ENCODE assay signal across 1 cellular context in the genomic region with DNA sequence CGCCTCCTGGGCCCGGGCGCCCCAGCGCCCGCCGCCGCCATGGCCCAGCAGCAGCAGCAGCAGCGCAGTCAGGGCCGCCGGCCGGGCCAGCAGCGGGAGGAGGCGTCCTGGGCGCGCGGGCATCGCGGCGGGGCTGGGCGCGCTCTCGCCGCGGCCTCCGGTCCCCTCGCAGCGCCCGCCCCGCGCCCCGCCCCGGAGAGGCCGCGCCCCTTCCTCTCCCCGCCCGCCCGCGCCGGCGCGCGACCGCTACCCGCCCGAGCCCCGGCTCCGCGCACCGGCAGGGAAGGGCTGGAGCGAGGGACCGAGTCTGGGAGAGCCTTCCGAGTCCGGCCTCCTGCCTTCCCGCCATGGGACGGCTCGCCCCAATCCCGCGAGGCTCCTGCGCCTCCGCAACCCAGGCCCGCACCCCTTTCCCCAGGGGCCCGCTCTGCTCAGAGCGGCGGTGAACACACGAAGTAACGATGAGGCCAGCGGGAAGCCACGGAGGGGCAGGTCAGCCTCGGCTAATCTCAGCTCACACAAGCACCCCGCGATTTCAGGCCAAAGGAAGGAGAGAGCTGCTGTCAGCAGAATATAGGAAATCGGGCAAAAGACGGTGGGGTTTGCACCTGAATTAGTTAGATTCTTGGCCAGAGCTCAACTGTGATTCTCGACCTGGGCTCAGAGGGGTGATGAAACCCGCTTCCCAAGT.
A peak's percentile ranks its signal among the peaks of the same experiment; 100 is the strongest.
TF ChIP-seq lines count a peak whose summit lies in the region.

A gene (minus strand): TSS at position 135 of the 691 bp plus-strand sequence. CDS start 12 bp downstream, at position 123.

TF ChIP-seq in HepG2, 621 proteins besides CTCF, POLR2A, EP300 and RAD21 (continued from another document and continues in another):
- no peak for TF ChIP-seq ZNF260 (CRISPR knock-in tag; IDR thresholded peaks at IDR 0.05; ENCODE audit: borderline replicate concordance, low read depth)
- no peak for TF ChIP-seq RAD51 (IDR thresholded peaks at IDR 0.05; ENCODE audit: borderline replicate concordance)
- TF ChIP-seq, protein P1, sequence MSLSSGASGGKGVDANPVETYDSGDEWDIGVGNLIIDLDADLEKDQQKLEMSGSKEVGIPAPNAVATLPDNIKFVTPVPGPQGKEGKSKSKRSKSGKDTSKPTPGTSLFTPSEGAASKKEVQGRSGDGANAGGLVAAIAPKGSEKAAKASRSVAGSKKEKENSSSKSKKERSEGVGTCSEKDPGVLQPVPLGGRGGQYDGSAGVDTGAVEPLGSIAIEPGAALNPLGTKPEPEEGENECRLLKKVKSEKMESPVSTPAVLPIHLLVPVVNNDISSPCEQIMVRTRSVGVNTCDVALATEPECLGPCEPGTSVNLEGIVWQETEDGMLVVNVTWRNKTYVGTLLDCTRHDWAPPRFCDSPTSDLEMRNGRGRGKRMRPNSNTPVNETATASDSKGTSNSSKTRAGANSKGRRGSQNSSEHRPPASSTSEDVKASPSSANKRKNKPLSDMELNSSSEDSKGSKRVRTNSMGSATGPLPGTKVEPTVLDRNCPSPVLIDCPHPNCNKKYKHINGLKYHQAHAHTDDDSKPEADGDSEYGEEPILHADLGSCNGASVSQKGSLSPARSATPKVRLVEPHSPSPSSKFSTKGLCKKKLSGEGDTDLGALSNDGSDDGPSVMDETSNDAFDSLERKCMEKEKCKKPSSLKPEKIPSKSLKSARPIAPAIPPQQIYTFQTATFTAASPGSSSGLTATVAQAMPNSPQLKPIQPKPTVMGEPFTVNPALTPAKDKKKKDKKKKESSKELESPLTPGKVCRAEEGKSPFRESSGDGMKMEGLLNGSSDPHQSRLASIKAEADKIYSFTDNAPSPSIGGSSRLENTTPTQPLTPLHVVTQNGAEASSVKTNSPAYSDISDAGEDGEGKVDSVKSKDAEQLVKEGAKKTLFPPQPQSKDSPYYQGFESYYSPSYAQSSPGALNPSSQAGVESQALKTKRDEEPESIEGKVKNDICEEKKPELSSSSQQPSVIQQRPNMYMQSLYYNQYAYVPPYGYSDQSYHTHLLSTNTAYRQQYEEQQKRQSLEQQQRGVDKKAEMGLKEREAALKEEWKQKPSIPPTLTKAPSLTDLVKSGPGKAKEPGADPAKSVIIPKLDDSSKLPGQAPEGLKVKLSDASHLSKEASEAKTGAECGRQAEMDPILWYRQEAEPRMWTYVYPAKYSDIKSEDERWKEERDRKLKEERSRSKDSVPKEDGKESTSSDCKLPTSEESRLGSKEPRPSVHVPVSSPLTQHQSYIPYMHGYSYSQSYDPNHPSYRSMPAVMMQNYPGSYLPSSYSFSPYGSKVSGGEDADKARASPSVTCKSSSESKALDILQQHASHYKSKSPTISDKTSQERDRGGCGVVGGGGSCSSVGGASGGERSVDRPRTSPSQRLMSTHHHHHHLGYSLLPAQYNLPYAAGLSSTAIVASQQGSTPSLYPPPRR (CRISPR knock-in tag; IDR thresholded peaks at IDR 0.05; ENCODE audit: borderline replicate concordance), result peak; percentile 7; the same call in 1 of the 2 replicates
- no peak for TF ChIP-seq MBD4 (IDR thresholded peaks at IDR 0.05; ENCODE audit: borderline replicate concordance, low read length)
- no peak for TF ChIP-seq ZNF329 (CRISPR knock-in tag; IDR thresholded peaks at IDR 0.05; ENCODE audit: low read depth)
- peak; percentile 35; the same call in 1 of the 2 replicates for TF ChIP-seq GPN1 (CRISPR knock-in tag; IDR thresholded peaks at IDR 0.05; ENCODE audit: borderline replicate concordance)
- TF ChIP-seq NFIC (IDR thresholded peaks at IDR 0.05; ENCODE audit: low read length), result no peak
- TF ChIP-seq JARID2 (CRISPR knock-in tag; IDR thresholded peaks at IDR 0.05; ENCODE audit: insufficient replicate concordance), result no peak
- no peak for TF ChIP-seq ZNF207 (IDR thresholded peaks at IDR 0.05; ENCODE audit: borderline replicate concordance)
- TF ChIP-seq MTF1 (CRISPR knock-in tag; IDR thresholded peaks at IDR 0.05), result no peak
- TF ChIP-seq, protein P2, sequence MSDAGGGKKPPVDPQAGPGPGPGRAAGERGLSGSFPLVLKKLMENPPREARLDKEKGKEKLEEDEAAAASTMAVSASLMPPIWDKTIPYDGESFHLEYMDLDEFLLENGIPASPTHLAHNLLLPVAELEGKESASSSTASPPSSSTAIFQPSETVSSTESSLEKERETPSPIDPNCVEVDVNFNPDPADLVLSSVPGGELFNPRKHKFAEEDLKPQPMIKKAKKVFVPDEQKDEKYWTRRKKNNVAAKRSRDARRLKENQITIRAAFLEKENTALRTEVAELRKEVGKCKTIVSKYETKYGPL (CRISPR knock-in tag; IDR thresholded peaks at IDR 0.05), result no peak
- TF ChIP-seq, protein P3, sequence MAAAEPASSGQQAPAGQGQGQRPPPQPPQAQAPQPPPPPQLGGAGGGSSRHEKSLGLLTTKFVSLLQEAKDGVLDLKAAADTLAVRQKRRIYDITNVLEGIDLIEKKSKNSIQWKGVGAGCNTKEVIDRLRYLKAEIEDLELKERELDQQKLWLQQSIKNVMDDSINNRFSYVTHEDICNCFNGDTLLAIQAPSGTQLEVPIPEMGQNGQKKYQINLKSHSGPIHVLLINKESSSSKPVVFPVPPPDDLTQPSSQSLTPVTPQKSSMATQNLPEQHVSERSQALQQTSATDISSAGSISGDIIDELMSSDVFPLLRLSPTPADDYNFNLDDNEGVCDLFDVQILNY (CRISPR knock-in tag; conservative IDR thresholded peaks at IDR 0.05), result peak; percentile 72; the same call in 1 of the 2 replicates
- peak; percentile 78 for TF ChIP-seq GABPB1 (CRISPR knock-in tag; IDR thresholded peaks at IDR 0.05)
- TF ChIP-seq, protein P4, sequence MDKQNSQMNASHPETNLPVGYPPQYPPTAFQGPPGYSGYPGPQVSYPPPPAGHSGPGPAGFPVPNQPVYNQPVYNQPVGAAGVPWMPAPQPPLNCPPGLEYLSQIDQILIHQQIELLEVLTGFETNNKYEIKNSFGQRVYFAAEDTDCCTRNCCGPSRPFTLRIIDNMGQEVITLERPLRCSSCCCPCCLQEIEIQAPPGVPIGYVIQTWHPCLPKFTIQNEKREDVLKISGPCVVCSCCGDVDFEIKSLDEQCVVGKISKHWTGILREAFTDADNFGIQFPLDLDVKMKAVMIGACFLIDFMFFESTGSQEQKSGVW (CRISPR knock-in tag; IDR thresholded peaks at IDR 0.05; ENCODE audit: borderline replicate concordance), result no peak
- TF ChIP-seq, protein P5, sequence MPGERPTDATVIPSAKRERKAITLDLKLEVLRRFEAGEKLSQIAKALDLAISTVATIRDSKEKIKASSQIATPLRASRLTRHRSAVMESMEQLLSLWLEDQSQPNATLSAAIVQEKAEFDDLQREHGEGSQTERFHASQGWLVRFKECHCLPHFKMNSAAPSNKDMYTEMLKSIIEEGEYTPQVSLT (CRISPR knock-in tag; IDR thresholded peaks at IDR 0.05; ENCODE audit: borderline replicate concordance, low read depth), result no peak
- peak; percentile 59; the same call in 1 of the 2 replicates for TF ChIP-seq ZNF451 (CRISPR knock-in tag; IDR thresholded peaks at IDR 0.05)
- TF ChIP-seq CEBPG (CRISPR knock-in tag; IDR thresholded peaks at IDR 0.05), result no peak
- TF ChIP-seq CENPT (CRISPR knock-in tag; IDR thresholded peaks at IDR 0.05; ENCODE audit: low read depth), result no peak
- no peak for TF ChIP-seq ATF7 (IDR thresholded peaks at IDR 0.05)
- no peak for TF ChIP-seq ATF7 (CRISPR knock-in tag; IDR thresholded peaks at IDR 0.05)
- no peak for TF ChIP-seq ISX (CRISPR knock-in tag; conservative IDR thresholded peaks at IDR 0.05)
- no peak for TF ChIP-seq ZMYM3 (CRISPR knock-in tag; IDR thresholded peaks at IDR 0.05)
- TF ChIP-seq, protein P6, sequence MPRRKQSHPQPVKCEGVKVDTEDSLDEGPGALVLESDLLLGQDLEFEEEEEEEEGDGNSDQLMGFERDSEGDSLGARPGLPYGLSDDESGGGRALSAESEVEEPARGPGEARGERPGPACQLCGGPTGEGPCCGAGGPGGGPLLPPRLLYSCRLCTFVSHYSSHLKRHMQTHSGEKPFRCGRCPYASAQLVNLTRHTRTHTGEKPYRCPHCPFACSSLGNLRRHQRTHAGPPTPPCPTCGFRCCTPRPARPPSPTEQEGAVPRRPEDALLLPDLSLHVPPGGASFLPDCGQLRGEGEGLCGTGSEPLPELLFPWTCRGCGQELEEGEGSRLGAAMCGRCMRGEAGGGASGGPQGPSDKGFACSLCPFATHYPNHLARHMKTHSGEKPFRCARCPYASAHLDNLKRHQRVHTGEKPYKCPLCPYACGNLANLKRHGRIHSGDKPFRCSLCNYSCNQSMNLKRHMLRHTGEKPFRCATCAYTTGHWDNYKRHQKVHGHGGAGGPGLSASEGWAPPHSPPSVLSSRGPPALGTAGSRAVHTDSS (CRISPR knock-in tag; conservative IDR thresholded peaks at IDR 0.05), result 0 out of 2 replicates have a peak, but pooled peaks have one; percentile 78
- TF ChIP-seq, protein P7, sequence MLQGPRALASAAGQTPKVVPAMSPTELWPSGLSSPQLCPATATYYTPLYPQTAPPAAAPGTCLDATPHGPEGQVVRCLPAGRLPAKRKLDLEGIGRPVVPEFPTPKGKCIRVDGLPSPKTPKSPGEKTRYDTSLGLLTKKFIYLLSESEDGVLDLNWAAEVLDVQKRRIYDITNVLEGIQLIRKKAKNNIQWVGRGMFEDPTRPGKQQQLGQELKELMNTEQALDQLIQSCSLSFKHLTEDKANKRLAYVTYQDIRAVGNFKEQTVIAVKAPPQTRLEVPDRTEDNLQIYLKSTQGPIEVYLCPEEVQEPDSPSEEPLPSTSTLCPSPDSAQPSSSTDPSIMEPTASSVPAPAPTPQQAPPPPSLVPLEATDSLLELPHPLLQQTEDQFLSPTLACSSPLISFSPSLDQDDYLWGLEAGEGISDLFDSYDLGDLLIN (CRISPR knock-in tag; IDR thresholded peaks at IDR 0.05; ENCODE audit: borderline replicate concordance), result no peak; the same call in 1 of the 2 replicates
- TF ChIP-seq, protein P8, sequence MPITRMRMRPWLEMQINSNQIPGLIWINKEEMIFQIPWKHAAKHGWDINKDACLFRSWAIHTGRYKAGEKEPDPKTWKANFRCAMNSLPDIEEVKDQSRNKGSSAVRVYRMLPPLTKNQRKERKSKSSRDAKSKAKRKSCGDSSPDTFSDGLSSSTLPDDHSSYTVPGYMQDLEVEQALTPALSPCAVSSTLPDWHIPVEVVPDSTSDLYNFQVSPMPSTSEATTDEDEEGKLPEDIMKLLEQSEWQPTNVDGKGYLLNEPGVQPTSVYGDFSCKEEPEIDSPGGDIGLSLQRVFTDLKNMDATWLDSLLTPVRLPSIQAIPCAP (CRISPR knock-in tag; IDR thresholded peaks at IDR 0.05; ENCODE audit: low read depth), result no peak
- TF ChIP-seq RFX5 (IDR thresholded peaks at IDR 0.05; ENCODE audit: low read depth, low read length), result no peak
- TF ChIP-seq, protein P9, sequence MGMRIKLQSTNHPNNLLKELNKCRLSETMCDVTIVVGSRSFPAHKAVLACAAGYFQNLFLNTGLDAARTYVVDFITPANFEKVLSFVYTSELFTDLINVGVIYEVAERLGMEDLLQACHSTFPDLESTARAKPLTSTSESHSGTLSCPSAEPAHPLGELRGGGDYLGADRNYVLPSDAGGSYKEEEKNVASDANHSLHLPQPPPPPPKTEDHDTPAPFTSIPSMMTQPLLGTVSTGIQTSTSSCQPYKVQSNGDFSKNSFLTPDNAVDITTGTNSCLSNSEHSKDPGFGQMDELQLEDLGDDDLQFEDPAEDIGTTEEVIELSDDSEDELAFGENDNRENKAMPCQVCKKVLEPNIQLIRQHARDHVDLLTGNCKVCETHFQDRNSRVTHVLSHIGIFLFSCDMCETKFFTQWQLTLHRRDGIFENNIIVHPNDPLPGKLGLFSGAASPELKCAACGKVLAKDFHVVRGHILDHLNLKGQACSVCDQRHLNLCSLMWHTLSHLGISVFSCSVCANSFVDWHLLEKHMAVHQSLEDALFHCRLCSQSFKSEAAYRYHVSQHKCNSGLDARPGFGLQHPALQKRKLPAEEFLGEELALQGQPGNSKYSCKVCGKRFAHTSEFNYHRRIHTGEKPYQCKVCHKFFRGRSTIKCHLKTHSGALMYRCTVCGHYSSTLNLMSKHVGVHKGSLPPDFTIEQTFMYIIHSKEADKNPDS (CRISPR knock-in tag; IDR thresholded peaks at IDR 0.05), result no peak
- TF ChIP-seq, protein P10, sequence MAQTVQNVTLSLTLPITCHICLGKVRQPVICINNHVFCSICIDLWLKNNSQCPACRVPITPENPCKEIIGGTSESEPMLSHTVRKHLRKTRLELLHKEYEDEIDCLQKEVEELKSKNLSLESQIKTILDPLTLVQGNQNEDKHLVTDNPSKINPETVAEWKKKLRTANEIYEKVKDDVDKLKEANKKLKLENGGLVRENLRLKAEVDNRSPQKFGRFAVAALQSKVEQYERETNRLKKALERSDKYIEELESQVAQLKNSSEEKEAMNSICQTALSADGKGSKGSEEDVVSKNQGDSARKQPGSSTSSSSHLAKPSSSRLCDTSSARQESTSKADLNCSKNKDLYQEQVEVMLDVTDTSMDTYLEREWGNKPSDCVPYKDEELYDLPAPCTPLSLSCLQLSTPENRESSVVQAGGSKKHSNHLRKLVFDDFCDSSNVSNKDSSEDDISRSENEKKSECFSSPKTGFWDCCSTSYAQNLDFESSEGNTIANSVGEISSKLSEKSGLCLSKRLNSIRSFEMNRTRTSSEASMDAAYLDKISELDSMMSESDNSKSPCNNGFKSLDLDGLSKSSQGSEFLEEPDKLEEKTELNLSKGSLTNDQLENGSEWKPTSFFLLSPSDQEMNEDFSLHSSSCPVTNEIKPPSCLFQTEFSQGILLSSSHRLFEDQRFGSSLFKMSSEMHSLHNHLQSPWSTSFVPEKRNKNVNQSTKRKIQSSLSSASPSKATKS (CRISPR knock-in tag; IDR thresholded peaks at IDR 0.05), result no peak
- TF ChIP-seq, protein P11, sequence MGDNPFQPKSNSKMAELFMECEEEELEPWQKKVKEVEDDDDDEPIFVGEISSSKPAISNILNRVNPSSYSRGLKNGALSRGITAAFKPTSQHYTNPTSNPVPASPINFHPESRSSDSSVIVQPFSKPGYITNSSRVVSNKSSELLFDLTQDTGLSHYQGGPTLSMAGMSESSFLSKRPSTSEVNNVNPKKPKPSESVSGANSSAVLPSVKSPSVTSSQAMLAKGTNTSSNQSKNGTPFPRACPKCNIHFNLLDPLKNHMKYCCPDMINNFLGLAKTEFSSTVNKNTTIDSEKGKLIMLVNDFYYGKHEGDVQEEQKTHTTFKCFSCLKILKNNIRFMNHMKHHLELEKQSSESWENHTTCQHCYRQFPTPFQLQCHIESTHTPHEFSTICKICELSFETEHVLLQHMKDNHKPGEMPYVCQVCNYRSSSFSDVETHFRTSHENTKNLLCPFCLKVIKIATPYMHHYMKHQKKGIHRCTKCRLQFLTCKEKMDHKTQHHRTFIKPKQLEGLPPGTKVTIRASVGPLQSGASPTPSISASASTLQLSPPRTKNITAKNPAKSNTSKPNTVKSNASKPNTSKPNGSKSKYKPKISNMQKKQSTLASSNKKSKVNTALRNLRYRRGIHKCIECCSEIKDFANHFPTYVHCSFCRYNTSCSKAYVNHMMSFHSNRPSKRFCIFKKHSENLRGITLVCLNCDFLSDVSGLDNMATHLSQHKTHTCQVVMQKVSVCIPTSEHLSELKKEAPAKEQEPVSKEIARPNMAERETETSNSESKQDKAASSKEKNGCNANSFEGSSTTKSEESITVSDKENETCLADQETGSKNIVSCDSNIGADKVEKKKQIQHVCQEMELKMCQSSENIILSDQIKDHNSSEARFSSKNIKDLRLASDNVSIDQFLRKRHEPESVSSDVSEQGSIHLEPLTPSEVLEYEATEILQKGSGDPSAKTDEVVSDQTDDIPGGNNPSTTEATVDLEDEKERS (CRISPR knock-in tag; IDR thresholded peaks at IDR 0.05), result no peak
- no peak for TF ChIP-seq HES4 (CRISPR knock-in tag; IDR thresholded peaks at IDR 0.05; ENCODE audit: borderline replicate concordance)
- TF ChIP-seq SP4 (CRISPR knock-in tag; IDR thresholded peaks at IDR 0.05), result peak; percentile 73; the same call in 1 of the 2 replicates
- no peak for TF ChIP-seq EEA1 (CRISPR knock-in tag; IDR thresholded peaks at IDR 0.05; ENCODE audit: borderline replicate concordance)
- TF ChIP-seq SNAPC2 (CRISPR knock-in tag; IDR thresholded peaks at IDR 0.05), result no peak
- no peak for TF ChIP-seq ZNF101 (CRISPR knock-in tag; IDR thresholded peaks at IDR 0.05; ENCODE audit: borderline replicate concordance, low read depth)
- TF ChIP-seq, protein P12, sequence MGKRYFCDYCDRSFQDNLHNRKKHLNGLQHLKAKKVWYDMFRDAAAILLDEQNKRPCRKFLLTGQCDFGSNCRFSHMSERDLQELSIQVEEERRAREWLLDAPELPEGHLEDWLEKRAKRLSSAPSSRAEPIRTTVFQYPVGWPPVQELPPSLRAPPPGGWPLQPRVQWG (CRISPR knock-in tag; IDR thresholded peaks at IDR 0.05; ENCODE audit: borderline replicate concordance, low read depth), result no peak
- no peak for TF ChIP-seq ZNF350 (CRISPR knock-in tag; IDR thresholded peaks at IDR 0.05; ENCODE audit: borderline replicate concordance, low read depth)
